In genomic region chr11:9263840-9264380, GRCh38 we compare ENCODE assay signal across 8 cellular contexts. TPM values are rescaled to one million over a fixed set of nuclear protein-coding genes. Genes with fewer than 3 reads are reported as not detected.
DNase-seq lines count a peak whose midpoint lies in the region; ATAC-seq, FAIRE-seq and TF ChIP-seq lines count a peak whose summit lies in the region.

No MANE protein-coding gene starts in this region.

- TF ChIP-seq RAD21 in GM12878 (IDR thresholded peaks at IDR 0.05; ENCODE audit: insufficient read depth, low read depth, low read length), result peak; percentile 5; the same call in 1 of the 2 replicates

- 1% methylated on average over 9 of the region's 10 CpGs for WGBS in GM12878 (ENCODE audit: insufficient coverage, insufficient replicate concordance, low lambda C conversion rate, missing lambda C conversion rate)
- 8 to 13% methylated on average over 9 to 10 of the region's 10 CpGs for WGBS in lower leg skin, 2 donors

- intact Hi-C loops in GM12878 (cut with micrococcal nuclease; ENCODE audit: unreplicated experiment) (loop anchor here (2.0 to 5.0 kb wide), 4 partner anchors 51 to 243 kb away; partner anchors contain the start of gene TMEM41B), lower leg skin (cut with DNase I; ENCODE audit: low total_unique reads) (no loop called here)

- H3K4me1 ChIP-seq in GM12878 (ENCODE audit: control insufficient read depth, insufficient read depth, low read length), result peaks cover 7% of the 10 kb centered on the region

- TSS peak; percentile 83 for BruUV-seq in GM12878 (replicated peaks; lab: Mats Ljungman, UMichigan)

- no peaks in the 10 kb centered on the region for H3K9me3 ChIP-seq in GM12878 (replicated peaks; ENCODE audit: control insufficient read depth, insufficient read depth, low read length)

- in situ Hi-C loops in GM12878 (cut with MboI), result no loop called here

- no peak for TF ChIP-seq EP300 in GM12878 (IDR thresholded peaks at IDR 0.05; ENCODE audit: borderline replicate concordance in 1 of 2, control insufficient read depth in 1 of 2, low read depth in 2 of 2, low read length in 2 of 2)

- peaks cover 37% of the 10 kb centered on the region for H3K79me2 ChIP-seq in GM12878 (ENCODE audit: control insufficient read depth, insufficient read depth, low read length)

- ATAC-seq in GM18517 (IDR thresholded peaks at IDR 0.05; ENCODE audit: unreplicated experiment), result peak; percentile 84
- peak; percentile 57 for ATAC-seq in HG02884 (IDR thresholded peaks at IDR 0.05; ENCODE audit: unreplicated experiment)
- ATAC-seq in GM12878, result peak; percentile 83

- FAIRE-seq in RCC 7860 (lab: Jason Lieb, UNC), result no peak
- peak; percentile 74 for FAIRE-seq in GM12878 (lab: Jason Lieb, UNC)

- RAD21 ChIA-PET in GM12878 (lab: Charles Lee; ENCODE audit: unreplicated experiment), result interaction anchor here (0.6 to 1.5 kb wide), 7 partner anchors 17 to 240 kb away, joined by 3 to 7 read pairs (median 4); no protein-coding TSS in a partner anchor

- no peak for TF ChIP-seq POLR2A in GM12878 (IDR thresholded peaks at IDR 0.05; ENCODE audit: low read depth, low read length)
- TF ChIP-seq POLR2A in lower leg skin (IDR thresholded peaks at IDR 0.05), result no peak

- peak overlapping the region; percentile 78 for H3K9ac ChIP-seq in GM12878 (ENCODE audit: control insufficient read depth, insufficient read depth, low read length)

- H3K36me3 ChIP-seq in GM12878 (ENCODE audit: control insufficient read depth in 2 of 2, insufficient read depth in 2 of 2, low read length in 1 of 2), result no peaks in the 10 kb centered on the region; a peak in 1 of 4 replicates

- DNase-seq in RCC 7860 (ENCODE audit: low spot score), result peak; percentile 36
- peak; percentile 82 for DNase-seq in GM12878 (ENCODE audit: low read depth, low spot score)
- no peak for DNase-seq in lower leg skin (ENCODE audit: low spot score in 2 of 2)
- DNase-seq in stimulated activated CD8-positive, alpha-beta memory T cell treated with anti-CD3 and anti-CD28 coated beads, Interleukin-4, amount 100 ng/mL, for 48 hours, result peak; percentile 59
- no peak for DNase-seq in SHP77 treated with DMSO at 0.1 percent for 48 hours (lab: John Stamatoyannopoulos, UW)
- DNase-seq in Ammon's horn (ENCODE audit: low spot score), result no peak

- H4K20me1 ChIP-seq in GM12878 (ENCODE audit: control insufficient read depth, insufficient read depth), result no peaks in the 10 kb centered on the region

- POLR2A ChIA-PET in GM12878 (lab: Charles Lee), result interaction anchor here (0.7 to 1.4 kb wide), 6 partner anchors 9 to 172 kb away, joined by 3 to 6 read pairs (median 4); no protein-coding TSS in a partner anchor

- CTCF ChIA-PET in GM12878 (lab: Yijun Ruan, JAX), result interaction anchor here (0.7 to 1.3 kb wide), 5 partner anchors 9 to 243 kb away, joined by 3 to 4 read pairs (median 3); no protein-coding TSS in a partner anchor

- H3K27me3 ChIP-seq in GM12878 (replicated peaks in 1 of 2; ENCODE audit: control insufficient read depth in 2 of 2, insufficient read depth in 2 of 2, low read length in 1 of 2), result 0 out of 4 replicates have a peak, but pooled peaks cover 0 to 4% of the 10 kb centered on the region in 2 experiments

- peak overlapping the region; percentile 5 for H3K4me2 ChIP-seq in GM12878 (ENCODE audit: control insufficient read depth, insufficient read depth)

- no peak for TF ChIP-seq CTCF in GM12878 (IDR thresholded peaks at IDR 0.05 in 2 of 3, conservative IDR thresholded peaks at IDR 0.05 in 1 of 3; ENCODE audit: control insufficient read depth in 2 of 3, extremely low read depth in 1 of 3, insufficient read depth in 1 of 3, low read depth in 3 of 3, low read length in 3 of 3)
- TF ChIP-seq CTCF in lower leg skin (IDR thresholded peaks at IDR 0.05), result no peak

- SMC1A ChIA-PET in GM12878 (lab: Charles Lee; ENCODE audit: uncharacterized antibody, unreplicated experiment), result interaction anchor here (0.8 to 4.5 kb wide), 12 partner anchors 9 to 72 kb away, joined by 3 to 17 read pairs (median 6); no protein-coding TSS in a partner anchor

- H3K27ac ChIP-seq in GM12878 (ENCODE audit: control insufficient read depth, insufficient read depth), result peak overlapping the region; percentile 56

- H3K4me3 ChIP-seq in GM12878 (peak overlapping the region; percentile 83), lower leg skin (ENCODE audit: low read depth, poor library complexity, severe bottlenecking) (peak overlapping the region; percentile 88)

- H2AFZ ChIP-seq in GM12878 (ENCODE audit: control insufficient read depth, low read depth, low read length), result no peak overlapping the region; the same call in 1 of the 2 replicates

TF ChIP-seq in GM12878, 131 proteins besides CTCF, POLR2A, EP300 and RAD21 (continues in another document):
- TF ChIP-seq HCFC1 (IDR thresholded peaks at IDR 0.05; ENCODE audit: low read length) (no peak), GATAD2B (conservative IDR thresholded peaks at IDR 0.05; ENCODE audit: low read depth) (no peak), SIX5 (IDR thresholded peaks at IDR 0.05; ENCODE audit: low read depth, low read length, severe bottlenecking) (no peak), IRF4 (IDR thresholded peaks at IDR 0.05; ENCODE audit: low read depth, low read length) (0 out of 2 replicates have a peak, but pooled peaks have one; percentile 12), CHD2 (IDR thresholded peaks at IDR 0.05; ENCODE audit: borderline replicate concordance, low read depth, low read length) (no peak), NR2C2 (IDR thresholded peaks at IDR 0.05; ENCODE audit: borderline replicate concordance, control insufficient read depth, insufficient read length, low read depth) (no peak), BMI1 (IDR thresholded peaks at IDR 0.05; ENCODE audit: borderline replicate concordance) (no peak), SPI1 (IDR thresholded peaks at IDR 0.05; ENCODE audit: borderline replicate concordance, insufficient read depth, low read depth, low read length) (no peak), ASH2L (IDR thresholded peaks at IDR 0.05; ENCODE audit: borderline replicate concordance, low read depth) (no peak), YY1 (IDR thresholded peaks at IDR 0.05; ENCODE audit: low read depth, low read length) (peak; percentile 51; the same call in 1 of the 2 replicates), MEF2B (IDR thresholded peaks at IDR 0.05; ENCODE audit: partially characterized antibody, poor library complexity, severe bottlenecking) (peak; percentile 41), SUPT20H (IDR thresholded peaks at IDR 0.05; ENCODE audit: borderline replicate concordance, control insufficient read depth, low read depth, low read length) (no peak)
- TF ChIP-seq, protein P1, sequence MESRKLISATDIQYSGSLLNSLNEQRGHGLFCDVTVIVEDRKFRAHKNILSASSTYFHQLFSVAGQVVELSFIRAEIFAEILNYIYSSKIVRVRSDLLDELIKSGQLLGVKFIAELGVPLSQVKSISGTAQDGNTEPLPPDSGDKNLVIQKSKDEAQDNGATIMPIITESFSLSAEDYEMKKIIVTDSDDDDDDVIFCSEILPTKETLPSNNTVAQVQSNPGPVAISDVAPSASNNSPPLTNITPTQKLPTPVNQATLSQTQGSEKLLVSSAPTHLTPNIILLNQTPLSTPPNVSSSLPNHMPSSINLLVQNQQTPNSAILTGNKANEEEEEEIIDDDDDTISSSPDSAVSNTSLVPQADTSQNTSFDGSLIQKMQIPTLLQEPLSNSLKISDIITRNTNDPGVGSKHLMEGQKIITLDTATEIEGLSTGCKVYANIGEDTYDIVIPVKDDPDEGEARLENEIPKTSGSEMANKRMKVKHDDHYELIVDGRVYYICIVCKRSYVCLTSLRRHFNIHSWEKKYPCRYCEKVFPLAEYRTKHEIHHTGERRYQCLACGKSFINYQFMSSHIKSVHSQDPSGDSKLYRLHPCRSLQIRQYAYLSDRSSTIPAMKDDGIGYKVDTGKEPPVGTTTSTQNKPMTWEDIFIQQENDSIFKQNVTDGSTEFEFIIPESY (IDR thresholded peaks at IDR 0.05), result no peak

RNA-seq across cellular contexts. Expression of gene DENND5A, which starts 1.2 kb away (rescaled TPM):
- total RNA-seq in GM12878 (2013; cell fraction: nucleolus; rRNA removed), result 297 and 334 TPM in 2 replicates
- total RNA-seq in GM12878 (2014; rRNA removed) (101 and 102 TPM in 2 replicates), GM12878 (2014; rRNA removed; fragmentation: Illumina TruSeq; extraction: Trizol) (96.5 and 106 TPM in 2 replicates), GM12878 (2021) (91.3 and 94.2 TPM in 2 replicates), lower leg skin (10 to 100 TPM; 21.2 to 34.1 (median 28.7) TPM)
- polyA plus RNA-seq in GM12878 (2011; ENCODE audit: low read depth), result 37.7 TPM
- polyA plus RNA-seq in GM12878 (2011; rRNA removed) (93.6 and 157 TPM in 2 replicates), GM12878 (2014; fragmentation: Illumina TruSeq; extraction: Trizol) (127 and 135 TPM in 2 replicates), GM12878 (2014; fragmentation: Nextera tagmentation; extraction: Ambion mirVana) (10 to 100 TPM; 15.6 to 24.1 TPM), GM12878 (2014; rRNA removed) (63.8 and 78.9 TPM in 2 replicates), GM12878 (2016; fragmentation: Nextera tagmentation; extraction: Ambion mirVana) (10 to 100 TPM; 15.7 to 16.6 TPM)
- 167 and 190 TPM in 2 replicates for polyA plus RNA-seq in GM12878 (2011; cell fraction: cytosol; rRNA removed)
- 172 and 245 TPM in 2 replicates for polyA plus RNA-seq in GM12878 (2011; cell fraction: nucleus; rRNA removed)
- polyA plus RNA-seq in GM12878 (2012), result 46.8 and 47.7 TPM in 2 replicates
- 392 and 436 TPM in 2 replicates for polyA minus RNA-seq in GM12878 (2011; rRNA and poly(A)+ RNA removed)
- 76.6 and 77.9 TPM in 2 replicates for polyA minus RNA-seq in GM12878 (2011; cell fraction: cytosol; rRNA and poly(A)+ RNA removed)
- polyA minus RNA-seq in GM12878 (2011; cell fraction: nucleus; rRNA and poly(A)+ RNA removed), result 140 and 188 TPM in 2 replicates

RNA-seq across cellular contexts. Expression of gene TMEM41B, which starts 50.5 kb away (rescaled TPM):
- total RNA-seq in GM12878 (2013; cell fraction: nucleolus; rRNA removed), result 32.5 and 34.9 TPM in 2 replicates
- total RNA-seq in GM12878 (2014; rRNA removed), result 24.3 and 29.1 TPM in 2 replicates
- 20.1 and 22.4 TPM in 2 replicates for total RNA-seq in GM12878 (2014; rRNA removed; fragmentation: Illumina TruSeq; extraction: Trizol)
- total RNA-seq in GM12878 (2021), result 21.9 and 25.1 TPM in 2 replicates
- polyA plus RNA-seq in GM12878 (2011; ENCODE audit: low read depth), result 8.3 TPM
- polyA plus RNA-seq in GM12878 (2011; rRNA removed), result 31.0 and 44.7 TPM in 2 replicates
- 12.6 and 16.7 TPM in 2 replicates for polyA plus RNA-seq in GM12878 (2011; cell fraction: cytosol; rRNA removed)
- 18.6 and 19.4 TPM in 2 replicates for polyA plus RNA-seq in GM12878 (2011; cell fraction: nucleus; rRNA removed)
- 16.4 and 18.9 TPM in 2 replicates for polyA plus RNA-seq in GM12878 (2012)
- polyA plus RNA-seq in GM12878 (2014; fragmentation: Illumina TruSeq; extraction: Trizol), result 15.2 and 19.3 TPM in 2 replicates
- 10 to 100 TPM in 1 of 2 experiments, 1 to 10 TPM in 1; 8.0 to 11.0 TPM for polyA plus RNA-seq in GM12878 (2014; fragmentation: Nextera tagmentation; extraction: Ambion mirVana)
- polyA plus RNA-seq in GM12878 (2014; rRNA removed), result 27.0 and 27.1 TPM in 2 replicates
- 10 to 100 TPM; 20.4 to 20.6 TPM for polyA plus RNA-seq in GM12878 (2016; fragmentation: Nextera tagmentation; extraction: Ambion mirVana)
- polyA minus RNA-seq in GM12878 (2011; rRNA and poly(A)+ RNA removed), result 12.7 and 14.1 TPM in 2 replicates
- polyA minus RNA-seq in GM12878 (2011; cell fraction: cytosol; rRNA and poly(A)+ RNA removed), result 9.8 and 9.9 TPM in 2 replicates
- 8.5 and 12.7 TPM in 2 replicates for polyA minus RNA-seq in GM12878 (2011; cell fraction: nucleus; rRNA and poly(A)+ RNA removed)
- 10 to 100 TPM; 30.5 to 41.1 (median 39.4) TPM for total RNA-seq in lower leg skin

Comparison
In these comparisons a context has a peak if more than half of its experiments do, and no peak if none do; other contexts are left out.
1. DNase-seq: peak in RCC 7860 (single experiment), GM12878 (single experiment) and stimulated activated CD8-positive, alpha-beta memory T cell treated with anti-CD3 and anti-CD28 coated beads, Interleukin-4, amount 100 ng/mL, for 48 hours (single experiment); none in lower leg skin (0 of 2), SHP77 treated with DMSO at 0.1 percent for 48 hours (single experiment) and Ammon's horn (single experiment).
2. Peak in every context shown above with its lines, with median percentiles within 50 percentile points of each other: ATAC-seq.